Comparison of ENCODE assay signal across 24 cellular contexts in the genomic region with DNA sequence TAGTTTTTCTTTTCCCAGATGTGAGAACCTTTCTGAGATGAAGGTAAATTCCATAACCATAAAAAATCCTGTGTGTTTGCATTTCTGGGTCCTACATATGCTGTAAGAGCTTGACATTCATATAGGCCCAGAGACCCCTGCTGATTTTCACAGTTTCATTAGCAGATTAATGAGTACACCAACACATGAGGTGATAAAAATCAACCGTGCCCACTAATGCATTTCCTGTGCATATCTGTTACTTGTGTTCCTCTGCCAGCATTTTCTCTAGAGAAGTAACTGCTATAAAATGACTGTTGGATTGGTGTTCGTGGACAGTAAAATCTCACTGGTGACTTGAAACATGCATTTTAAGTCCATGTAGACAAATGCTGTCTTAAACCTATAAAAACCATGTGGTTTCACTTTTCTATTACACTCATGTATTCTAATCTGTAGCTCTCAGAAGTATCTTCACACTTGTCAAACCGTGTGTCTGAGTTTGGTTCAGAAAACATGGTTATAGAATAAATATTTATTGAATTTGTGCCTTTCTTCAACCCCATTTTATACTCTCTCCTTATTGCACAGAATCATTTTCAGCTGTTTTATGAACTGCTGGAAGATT.
"Had no signal": no experiment of that assay in that cellular context is flagged by ENCODE, and none has a peak within 500 bp of the region (broad histone marks: within the 10 kb centered on the region; RNA-seq: fewer than 3 reads in every experiment).

No MANE protein-coding gene starts in this region.

- H3K4me3 Mint-ChIP-seq: activated B cell treated with CpG ODN at 0.5 μM for 24 hours; activated CD8-positive, alpha-beta memory T cell treated with anti-CD3 and anti-CD28 coated beads, Interleukin-2, amount 10 ng/mL, durations not matched to agents 7 days and 5 days; activated CD8-positive, alpha-beta T cell treated with anti-CD3 and anti-CD28 coated beads, Interleukin-2, amount 10 ng/mL, durations not matched to agents 7 days and 5 days; activated naive CD4-positive, alpha-beta T cell treated with anti-CD3 and anti-CD28 coated beads, Interleukin-2, amount 50 U/mL, for 24 hours; activated naive CD8-positive, alpha-beta T cell treated with anti-CD3 and anti-CD28 coated beads, Interleukin-2, amount 50 U/mL, for 24 hours; nephron progenitor cell; T-helper 1 cell treated with Interleukin-12 subunit alpha and Interleukin-12 subunit beta and Interleukin-4 antibody, amounts not matched to agents 30 μg/mL and 1 μg/mL, for 36 hours had no signal

- H3K9me3 Mint-ChIP-seq: activated naive CD4-positive, alpha-beta T cell treated with anti-CD3 and anti-CD28 coated beads, Interleukin-2, amount 50 U/mL, for 24 hours; activated naive CD8-positive, alpha-beta T cell treated with anti-CD3 and anti-CD28 coated beads, Interleukin-2, amount 50 U/mL, for 24 hours had no signal

- DNase-seq: activated B cell treated with CpG ODN at 0.5 μM for 24 hours; activated CD8-positive, alpha-beta memory T cell treated with anti-CD3 and anti-CD28 coated beads, Interleukin-2, amount 10 ng/mL, durations not matched to agents 7 days and 5 days; activated CD8-positive, alpha-beta T cell treated with anti-CD3 and anti-CD28 coated beads, Interleukin-2, amount 10 ng/mL, durations not matched to agents 7 days and 5 days; activated naive CD8-positive, alpha-beta T cell treated with anti-CD3 and anti-CD28 coated beads, Interleukin-2, amount 50 U/mL, for 24 hours; activated T-cell treated with anti-CD3 and anti-CD28 coated beads, Interleukin-2, amount 50 U/mL, for 48 hours; dermis blood vessel endothelial cell; effector CD4-positive, alpha-beta T cell; gastrocnemius medialis; glutamatergic neuron; islet precursor cell; left ventricle myocardium superior; mucosa of descending colon; nephron progenitor cell; right lobe of liver; stimulated activated CD4-positive, alpha-beta T cell treated with anti-CD3 and anti-CD28 coated beads, Interleukin-2, amount 100 ng/mL, for 48 hours; stimulated activated naive CD4-positive, alpha-beta T cell treated with Interleukin-2 at 50 U/mL for 16 hours; T-helper 9 cell had no signal

- ATAC-seq: activated CD8-positive, alpha-beta memory T cell treated with anti-CD3 and anti-CD28 coated beads, Interleukin-2, amount 10 ng/mL, durations not matched to agents 7 days and 5 days; activated CD8-positive, alpha-beta T cell treated with anti-CD3 and anti-CD28 coated beads, Interleukin-2, amount 10 ng/mL, durations not matched to agents 7 days and 5 days; activated naive CD8-positive, alpha-beta T cell treated with anti-CD3 and anti-CD28 coated beads, Interleukin-2, amount 50 U/mL, for 24 hours; gastrocnemius medialis; left ventricle myocardium superior; mucosa of descending colon; right lobe of liver had no signal

- H3K27me3 ChIP-seq: breast epithelium, gastrocnemius medialis, neutrophil, right lobe of liver, tibial nerve had no signal

- H3K36me3 ChIP-seq: breast epithelium, gastrocnemius medialis had no signal

- H3K4me3 ChIP-seq: breast epithelium, gastrocnemius medialis, mucosa of descending colon, right lobe of liver, tibial nerve had no signal

- H3K9me3 ChIP-seq: breast epithelium, gastrocnemius medialis, mucosa of descending colon, neutrophil, right lobe of liver had no signal

- H3K4me1 ChIP-seq: breast epithelium, gastrocnemius medialis, right lobe of liver, tibial nerve had no signal

- H3K27ac Mint-ChIP-seq: activated B cell treated with CpG ODN at 0.5 μM for 24 hours; activated CD8-positive, alpha-beta memory T cell treated with anti-CD3 and anti-CD28 coated beads, Interleukin-2, amount 10 ng/mL, durations not matched to agents 7 days and 5 days; activated CD8-positive, alpha-beta T cell treated with anti-CD3 and anti-CD28 coated beads, Interleukin-2, amount 10 ng/mL, durations not matched to agents 7 days and 5 days; activated naive CD4-positive, alpha-beta T cell treated with anti-CD3 and anti-CD28 coated beads, Interleukin-2, amount 50 U/mL, for 24 hours; activated naive CD8-positive, alpha-beta T cell treated with anti-CD3 and anti-CD28 coated beads, Interleukin-2, amount 50 U/mL, for 24 hours; activated T-helper 2 cell treated with anti-CD3 and anti-CD28 coated beads, Interferon-gamma antibody, Interleukin-2, Interleukin-4, amounts not matched to agents 10 μg/mL and 5 μg/mL and 100 μg/mL, durations not matched to agents 14 hours and 24 hours and 36 hours; nephron progenitor cell; T-helper 1 cell treated with Interleukin-12 subunit alpha and Interleukin-12 subunit beta and Interleukin-4 antibody, amounts not matched to agents 30 μg/mL and 1 μg/mL, for 36 hours had no signal

- H3K27ac ChIP-seq: breast epithelium, epithelial cell of prostate, gastrocnemius medialis, neutrophil, right lobe of liver, tibial nerve had no signal

- H3K27me3 Mint-ChIP-seq: activated B cell treated with CpG ODN at 0.5 μM for 24 hours; activated CD8-positive, alpha-beta memory T cell treated with anti-CD3 and anti-CD28 coated beads, Interleukin-2, amount 10 ng/mL, durations not matched to agents 7 days and 5 days; activated naive CD4-positive, alpha-beta T cell treated with anti-CD3 and anti-CD28 coated beads, Interleukin-2, amount 50 U/mL, for 24 hours; activated naive CD8-positive, alpha-beta T cell treated with anti-CD3 and anti-CD28 coated beads, Interleukin-2, amount 50 U/mL, for 24 hours had no signal
